ENCODE assay signal across 8 cellular contexts in the genomic region with DNA sequence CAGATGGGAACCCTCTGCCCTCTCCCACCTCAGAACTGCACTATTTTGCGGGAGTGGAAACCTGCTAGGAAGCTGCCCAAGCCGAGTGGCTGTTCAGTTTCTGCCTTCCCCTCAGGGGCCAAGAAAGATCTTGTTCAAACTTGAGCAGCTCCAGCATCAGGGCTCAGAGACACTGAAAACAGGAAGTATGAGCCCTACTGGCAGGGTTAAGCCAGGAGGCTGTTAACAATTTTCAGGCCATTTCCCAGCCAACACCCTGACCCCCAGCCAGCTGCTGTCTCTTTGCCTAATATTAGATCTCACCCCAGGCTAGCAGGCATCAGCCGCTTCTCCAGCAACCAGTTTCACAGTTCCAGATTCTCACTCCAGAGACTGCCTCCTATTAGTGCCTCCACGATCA. TPM values are rescaled to one million over a fixed set of nuclear protein-coding genes. Genes with fewer than 3 reads are reported as not detected.
DNase-seq lines count a peak whose midpoint lies in the region; ATAC-seq and TF ChIP-seq lines count a peak whose summit lies in the region.

No MANE protein-coding gene starts in this region.

- H3K4me3 ChIP-seq in adipocyte (ENCODE audit: low read length) (peak overlapping the region; percentile 1), lower leg skin (ENCODE audit: low read depth, poor library complexity, severe bottlenecking) (no peak overlapping the region)

- peaks cover 10% of the 10 kb centered on the region for H3K9me3 ChIP-seq in adipocyte (ENCODE audit: control insufficient read depth, low read length)

- H3K36me3 ChIP-seq in adipocyte (ENCODE audit: control insufficient read depth, insufficient read depth, low read length, severe bottlenecking), result peaks cover 5% of the 10 kb centered on the region

- DNase-seq in AG08395 (ENCODE audit: low spot score) (peak; percentile 58), adipocyte (ENCODE audit: low read depth) (peak; percentile 39), lower leg skin (ENCODE audit: low spot score in 2 of 2) (peak; percentile 83 to 93), NCI-H82 (lab: John Stamatoyannopoulos, UW) (no peak)

- peaks cover 27% of the 10 kb centered on the region for H3K4me1 ChIP-seq in adipocyte (ENCODE audit: control insufficient read depth, insufficient read depth, low read length)

- H3K9ac ChIP-seq in adipocyte (ENCODE audit: low read length), result peak overlapping the region; percentile 71

- H3K27me3 ChIP-seq in adipocyte (replicated peaks; ENCODE audit: control insufficient read depth, insufficient read depth, low read length), result no peaks in the 10 kb centered on the region

- ATAC-seq in HG03108 (IDR thresholded peaks at IDR 0.05; ENCODE audit: unreplicated experiment) (peak; percentile 41), GM21576 (IDR thresholded peaks at IDR 0.05; ENCODE audit: unreplicated experiment) (no peak), GM21737 (IDR thresholded peaks at IDR 0.05; ENCODE audit: unreplicated experiment) (no peak), HG03521 (IDR thresholded peaks at IDR 0.05; ENCODE audit: unreplicated experiment) (no peak)

- TF ChIP-seq POLR2A in lower leg skin (IDR thresholded peaks at IDR 0.05), result no peak

- TF ChIP-seq CTCF in lower leg skin (IDR thresholded peaks at IDR 0.05), result no peak

- intact Hi-C loops in lower leg skin (cut with DNase I; ENCODE audit: low total_unique reads), result no loop called here

- WGBS in lower leg skin, 2 donors, result 8 to 15% methylated on average over 4 of the region's 4 CpGs

RNA-seq across cellular contexts. Expression of a gene that starts 9.2 kb away (rescaled TPM):
- total RNA-seq in lower leg skin, result 10 to 100 TPM; 12.7 to 28.5 (median 14.7) TPM

RNA-seq across cellular contexts. Expression of a gene that starts 45.7 kb away (rescaled TPM):
- 10 to 100 TPM; 20.0 to 27.9 (median 24.2) TPM for total RNA-seq in lower leg skin
